Comparison of ENCODE assay signal across 27 cellular contexts in the genomic region with DNA sequence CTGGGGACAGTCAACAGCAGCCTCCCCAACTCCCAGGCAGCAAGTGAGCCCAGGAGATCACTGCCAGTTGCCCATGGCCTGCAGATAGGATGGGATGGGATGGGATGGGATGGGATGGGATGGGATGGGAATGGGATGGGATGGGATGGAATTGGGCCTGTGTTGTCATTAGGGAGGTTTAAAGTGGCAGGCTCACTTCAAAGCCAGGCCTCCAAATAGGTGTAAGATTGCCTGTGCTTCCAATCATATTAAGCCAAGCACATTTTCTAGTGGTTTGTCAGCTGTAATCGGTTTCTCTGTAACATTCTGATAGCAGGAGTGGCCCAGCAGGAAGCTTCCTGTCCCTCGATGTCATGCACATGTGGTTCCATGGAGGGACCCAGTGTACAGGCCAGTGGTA.
"Had no signal": no experiment of that assay in that cellular context is flagged by ENCODE, and none has a peak within 500 bp of the region (broad histone marks: within the 10 kb centered on the region; RNA-seq: fewer than 3 reads in every experiment).

No MANE protein-coding gene starts in this region.

- H3K36me3 ChIP-seq: adrenal gland, breast epithelium, Peyer's patch had no signal

- H3K4me1 ChIP-seq: adrenal gland, body of pancreas, breast epithelium, Peyer's patch had no signal

- H3K4me3 Mint-ChIP-seq: activated CD4-positive, alpha-beta T cell treated with anti-CD3 and anti-CD28 coated beads for 36 hours; activated CD4-positive, alpha-beta T cell treated with anti-CD3 and anti-CD28 coated beads, Interleukin-2, amount 10 ng/mL, durations not matched to agents 7 days and 5 days; activated CD8-positive, alpha-beta T cell treated with anti-CD3 and anti-CD28 coated beads, Interleukin-2, amount 10 ng/mL, durations not matched to agents 7 days and 5 days; activated naive CD4-positive, alpha-beta T cell treated with anti-CD3 and anti-CD28 coated beads for 36 hours; activated T-cell treated with anti-CD3 and anti-CD28 coated beads, Interleukin-2, amount 50 U/mL, for 24 hours; WTC11 had no signal

- DNase-seq: activated CD4-positive, alpha-beta T cell treated with anti-CD3 and anti-CD28 coated beads for 36 hours; activated CD4-positive, alpha-beta T cell treated with anti-CD3 and anti-CD28 coated beads, Interleukin-2, amount 10 ng/mL, durations not matched to agents 7 days and 5 days; activated CD4-positive, alpha-beta T cell treated with anti-CD3 and anti-CD28 coated beads, Interleukin-2, amount 50 U/mL, for 48 hours; activated CD8-positive, alpha-beta T cell treated with anti-CD3 and anti-CD28 coated beads, Interleukin-2, amount 10 ng/mL, durations not matched to agents 7 days and 5 days; activated gamma-delta T cell treated with Interleukin-2 at 50 U/mL for 16 hours; activated naive CD4-positive, alpha-beta T cell treated with anti-CD3 and anti-CD28 coated beads for 36 hours; activated T-cell treated with anti-CD3 and anti-CD28 coated beads, Interleukin-2, amount 50 U/mL, for 24 hours; adrenal gland; body of pancreas; NCI-H1417 treated with DMSO at 0.1 percent for 48 hours; NCI-H187 treated with DMSO at 0.1 percent for 48 hours; NCI-H2081 treated with DMSO at 0.1 percent for 48 hours; NCI-H524 treated with DMSO at 0.1 percent for 48 hours; PC-3; Peyer's patch; RPMI8226; SIG-M5; T1000 had no signal

- H3K27ac Mint-ChIP-seq: activated CD4-positive, alpha-beta T cell treated with anti-CD3 and anti-CD28 coated beads for 36 hours; activated CD4-positive, alpha-beta T cell treated with anti-CD3 and anti-CD28 coated beads, Interleukin-2, amount 10 ng/mL, durations not matched to agents 7 days and 5 days; activated CD8-positive, alpha-beta T cell treated with anti-CD3 and anti-CD28 coated beads, Interleukin-2, amount 10 ng/mL, durations not matched to agents 7 days and 5 days; activated naive CD4-positive, alpha-beta T cell treated with anti-CD3 and anti-CD28 coated beads for 36 hours; activated naive CD4-positive, alpha-beta T cell treated with anti-CD3 and anti-CD28 coated beads, Interleukin-2, amount 50 U/mL, for 72 hours; activated T-cell treated with anti-CD3 and anti-CD28 coated beads, Interleukin-2, amount 50 U/mL, for 24 hours; activated T-helper 2 cell treated with anti-CD3 and anti-CD28 coated beads, Interferon-gamma antibody, Interleukin-2, Interleukin-4, amounts not matched to agents 10 μg/mL and 5 μg/mL and 100 μg/mL, durations not matched to agents 14 hours and 24 hours and 36 hours; WTC11 had no signal

- H3K9me3 ChIP-seq: adrenal gland, Peyer's patch had no signal

- H3K27me3 ChIP-seq: adrenal gland, body of pancreas, breast epithelium, Peyer's patch had no signal

- ATAC-seq: activated CD4-positive, alpha-beta T cell treated with anti-CD3 and anti-CD28 coated beads for 36 hours; activated CD4-positive, CD25-positive, alpha-beta regulatory T cell treated with anti-CD3 and anti-CD28 coated beads, Interleukin-2, amount 50 U/mL, for 24 hours; activated CD8-positive, alpha-beta T cell treated with anti-CD3 and anti-CD28 coated beads, Interleukin-2, amount 10 ng/mL, durations not matched to agents 7 days and 5 days; activated naive CD4-positive, alpha-beta T cell treated with anti-CD3 and anti-CD28 coated beads, Interleukin-2, amount 50 U/mL, for 72 hours; body of pancreas; K562; PC-3; Right ventricle myocardium inferior; WTC11 had no signal

- H3K27ac ChIP-seq: adrenal gland, body of pancreas, breast epithelium, Peyer's patch had no signal

- FAIRE-seq: astrocyte, K562, TTC549 had no signal

- H3K4me3 ChIP-seq: adrenal gland, body of pancreas, breast epithelium, K562, Peyer's patch had no signal

- H3K27me3 Mint-ChIP-seq: activated CD4-positive, alpha-beta T cell treated with anti-CD3 and anti-CD28 coated beads, Interleukin-2, amount 10 ng/mL, durations not matched to agents 7 days and 5 days; activated T-cell treated with anti-CD3 and anti-CD28 coated beads, Interleukin-2, amount 50 U/mL, for 24 hours had no signal

- H3K4me1 Mint-ChIP-seq: activated CD4-positive, alpha-beta T cell treated with anti-CD3 and anti-CD28 coated beads for 36 hours; activated CD4-positive, alpha-beta T cell treated with anti-CD3 and anti-CD28 coated beads, Interleukin-2, amount 10 ng/mL, durations not matched to agents 7 days and 5 days; WTC11 had no signal
